ENCODE assay signal across 2 cellular contexts in genomic region chr19:12365094-12365371, GRCh38.
TF ChIP-seq lines count a peak whose summit lies in the region.

No MANE protein-coding gene starts in this region.

TF ChIP-seq in GM12878, 131 proteins besides CTCF, POLR2A, EP300 and RAD21:
- TF ChIP-seq MXI1 (IDR thresholded peaks at IDR 0.05; ENCODE audit: low read depth, low read length) (no peak), SPI1 (IDR thresholded peaks at IDR 0.05; ENCODE audit: borderline replicate concordance, insufficient read depth, low read depth, low read length) (no peak), SMAD1 (IDR thresholded peaks at IDR 0.05; ENCODE audit: low read depth, partially characterized antibody) (no peak), JUND (IDR thresholded peaks at IDR 0.05; ENCODE audit: low read depth, low read length) (no peak), SMARCA5 (IDR thresholded peaks at IDR 0.05) (no peak), SP1 (IDR thresholded peaks at IDR 0.05; ENCODE audit: low read depth, low read length) (no peak), BACH1 (IDR thresholded peaks at IDR 0.05; ENCODE audit: borderline replicate concordance) (no peak), GABPA (IDR thresholded peaks at IDR 0.05; ENCODE audit: low read depth) (no peak), CBX5 (IDR thresholded peaks at IDR 0.05; ENCODE audit: low read depth) (no peak), PAX5 (IDR thresholded peaks at IDR 0.05; ENCODE audit: borderline replicate concordance, low read depth, low read length) (no peak), MTA3 (IDR thresholded peaks at IDR 0.05; ENCODE audit: borderline replicate concordance, low read length) (no peak), EGR1 (IDR thresholded peaks at IDR 0.05; ENCODE audit: borderline replicate concordance in 1 of 2, low read depth in 2 of 2, low read length in 2 of 2) (no peak), JUNB (IDR thresholded peaks at IDR 0.05) (no peak), USF2 (IDR thresholded peaks at IDR 0.05; ENCODE audit: borderline replicate concordance, low read depth, low read length) (no peak)
- TF ChIP-seq, protein P1, sequence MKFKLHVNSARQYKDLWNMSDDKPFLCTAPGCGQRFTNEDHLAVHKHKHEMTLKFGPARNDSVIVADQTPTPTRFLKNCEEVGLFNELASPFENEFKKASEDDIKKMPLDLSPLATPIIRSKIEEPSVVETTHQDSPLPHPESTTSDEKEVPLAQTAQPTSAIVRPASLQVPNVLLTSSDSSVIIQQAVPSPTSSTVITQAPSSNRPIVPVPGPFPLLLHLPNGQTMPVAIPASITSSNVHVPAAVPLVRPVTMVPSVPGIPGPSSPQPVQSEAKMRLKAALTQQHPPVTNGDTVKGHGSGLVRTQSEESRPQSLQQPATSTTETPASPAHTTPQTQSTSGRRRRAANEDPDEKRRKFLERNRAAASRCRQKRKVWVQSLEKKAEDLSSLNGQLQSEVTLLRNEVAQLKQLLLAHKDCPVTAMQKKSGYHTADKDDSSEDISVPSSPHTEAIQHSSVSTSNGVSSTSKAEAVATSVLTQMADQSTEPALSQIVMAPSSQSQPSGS (IDR thresholded peaks at IDR 0.05; ENCODE audit: low read length) = no peak

TF ChIP-seq in HEK293T, 16 proteins besides CTCF, POLR2A, EP300 and RAD21:
- no peak for TF ChIP-seq ARNT (IDR thresholded peaks at IDR 0.05)
- TF ChIP-seq ZNF384 (IDR thresholded peaks at IDR 0.05) = no peak
- TF ChIP-seq FOXM1 (IDR thresholded peaks at IDR 0.05; ENCODE audit: borderline replicate concordance) = no peak
- TF ChIP-seq LEF1 (IDR thresholded peaks at IDR 0.05; ENCODE audit: borderline replicate concordance) = no peak
- TF ChIP-seq FOXK2 (IDR thresholded peaks at IDR 0.05) = no peak
- TF ChIP-seq CTBP1 (IDR thresholded peaks at IDR 0.05; ENCODE audit: borderline replicate concordance) = no peak
- TF ChIP-seq L3MBTL2 (conservative IDR thresholded peaks at IDR 0.05) = no peak
- no peak for TF ChIP-seq FOXA1 (IDR thresholded peaks at IDR 0.05)
- TF ChIP-seq, protein P2, sequence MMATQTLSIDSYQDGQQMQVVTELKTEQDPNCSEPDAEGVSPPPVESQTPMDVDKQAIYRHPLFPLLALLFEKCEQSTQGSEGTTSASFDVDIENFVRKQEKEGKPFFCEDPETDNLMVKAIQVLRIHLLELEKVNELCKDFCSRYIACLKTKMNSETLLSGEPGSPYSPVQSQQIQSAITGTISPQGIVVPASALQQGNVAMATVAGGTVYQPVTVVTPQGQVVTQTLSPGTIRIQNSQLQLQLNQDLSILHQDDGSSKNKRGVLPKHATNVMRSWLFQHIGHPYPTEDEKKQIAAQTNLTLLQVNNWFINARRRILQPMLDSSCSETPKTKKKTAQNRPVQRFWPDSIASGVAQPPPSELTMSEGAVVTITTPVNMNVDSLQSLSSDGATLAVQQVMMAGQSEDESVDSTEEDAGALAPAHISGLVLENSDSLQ (IDR thresholded peaks at IDR 0.05) = no peak
- no peak for TF ChIP-seq BHLHE40 (IDR thresholded peaks at IDR 0.05; ENCODE audit: borderline replicate concordance)
- no peak for TF ChIP-seq ELF4 (IDR thresholded peaks at IDR 0.05)
- no peak for TF ChIP-seq NFRKB (IDR thresholded peaks at IDR 0.05)
- no peak for TF ChIP-seq SUZ12 (IDR thresholded peaks at IDR 0.05)
- no peak for TF ChIP-seq SP1 (IDR thresholded peaks at IDR 0.05)
- no peak for TF ChIP-seq TARDBP (IDR thresholded peaks at IDR 0.05)
